31 cellular contexts compared by ENCODE assay signal in genomic region chr14:20384321-20384720, GRCh38. TPM values are rescaled to one million over a fixed set of nuclear protein-coding genes. Genes with fewer than 3 reads are reported as not detected.
"Had no signal": no experiment of that assay in that cellular context is flagged by ENCODE, and none has a peak within 500 bp of the region (broad histone marks: within the 10 kb centered on the region; RNA-seq: fewer than 3 reads in every experiment).

No MANE protein-coding gene starts in this region.

- H3K4me3 ChIP-seq: adrenal gland, SJCRH30, SK-N-MC had no signal

- H3K27me3 ChIP-seq: adrenal gland, SJCRH30 had no signal

- ATAC-seq: activated CD8-positive, alpha-beta T cell treated with anti-CD3 and anti-CD28 coated beads for 36 hours; activated T-cell treated with anti-CD3 and anti-CD28 coated beads, Interleukin-2, amount 50 U/mL, for 72 hours; Panc1 had no signal

- H3K9me3 ChIP-seq: adrenal gland, SJCRH30 had no signal

- H3K4me3 Mint-ChIP-seq: activated B cell treated with CpG ODN at 0.5 μM for 24 hours; activated CD8-positive, alpha-beta T cell treated with anti-CD3 and anti-CD28 coated beads for 36 hours; activated T-cell treated with anti-CD3 and anti-CD28 coated beads, Interleukin-2, amount 50 U/mL, for 72 hours; brain had no signal

- H3K27ac Mint-ChIP-seq: activated B cell treated with CpG ODN at 0.5 μM for 24 hours; activated CD8-positive, alpha-beta T cell treated with anti-CD3 and anti-CD28 coated beads for 36 hours; activated T-cell treated with anti-CD3 and anti-CD28 coated beads, Interleukin-2, amount 50 U/mL, for 72 hours; activated T-helper 2 cell treated with anti-CD3 and anti-CD28 coated beads, Interferon-gamma antibody, Interleukin-2, Interleukin-4, amounts not matched to agents 10 μg/mL and 5 μg/mL and 100 μg/mL, durations not matched to agents 14 hours and 24 hours and 36 hours; brain had no signal

- H3K27ac ChIP-seq: adrenal gland, SJCRH30, SK-N-MC, VCaP had no signal

- H3K4me1 Mint-ChIP-seq: brain had no signal

- H3K9me3 Mint-ChIP-seq: activated B cell treated with CpG ODN at 0.5 μM for 24 hours; activated CD8-positive, alpha-beta T cell treated with anti-CD3 and anti-CD28 coated beads for 36 hours; activated T-cell treated with anti-CD3 and anti-CD28 coated beads, Interleukin-2, amount 50 U/mL, for 72 hours; activated T-helper 2 cell treated with anti-CD3 and anti-CD28 coated beads, Interferon-gamma antibody, Interleukin-2, Interleukin-4, amounts not matched to agents 10 μg/mL and 5 μg/mL and 100 μg/mL, durations not matched to agents 14 hours and 24 hours and 36 hours; brain had no signal

- DNase-seq: activated B cell treated with CpG ODN at 0.5 μM for 24 hours; activated CD4-positive, alpha-beta T cell treated with anti-CD3 and anti-CD28 coated beads for 48 hours; activated CD4-positive, alpha-beta T cell treated with anti-CD3 and anti-CD28 coated beads, Interleukin-2, amount 50 U/mL, for 4 hours; activated CD4-positive, CD25-positive, alpha-beta regulatory T cell treated with anti-CD3 and anti-CD28 coated beads, Interleukin-2, amount 50 U/mL, for 72 hours; activated CD8-positive, alpha-beta T cell treated with anti-CD3 and anti-CD28 coated beads for 36 hours; activated gamma-delta T cell treated with Interleukin-2 at 50 U/mL for 16 hours; activated naive CD4-positive, alpha-beta T cell treated with anti-CD3 and anti-CD28 coated beads, Interleukin-2, amount 50 U/mL, for 16 hours; activated T-cell treated with anti-CD3 and anti-CD28 coated beads, Interleukin-2, amount 50 U/mL, for 1 hour; activated T-cell treated with anti-CD3 and anti-CD28 coated beads, Interleukin-2, amount 50 U/mL, for 72 hours; adrenal gland; central memory CD4-positive, alpha-beta T cell; NCI-H1105 treated with DMSO at 0.1 percent for 48 hours; NCI-H1436; NCI-H1694; NCI-H1930; NCI-H2081 treated with DMSO at 0.1 percent for 48 hours; NCI-H226; NCI-H446 treated with DMSO at 0.1 percent for 48 hours; NCI-H524; NCI-H69; SHP77; SJCRH30; T-helper 9 cell had no signal

- H3K4me1 ChIP-seq: adrenal gland, SJCRH30 had no signal

- H3K27me3 Mint-ChIP-seq: activated B cell treated with CpG ODN at 0.5 μM for 24 hours; activated CD8-positive, alpha-beta T cell treated with anti-CD3 and anti-CD28 coated beads for 36 hours; brain had no signal

RNA-seq across cellular contexts. Expression of gene KLHL33, which starts 51.6 kb away (rescaled TPM):
- total RNA-seq: activated T-helper 2 cell treated with anti-CD3 and anti-CD28 coated beads, Interferon-gamma antibody, Interleukin-2, Interleukin-4, amounts not matched to agents 10 μg/mL and 5 μg/mL and 100 μg/mL, durations not matched to agents 14 hours and 24 hours and 36 hours; bronchial epithelial cell; RPMI7951; SJCRH30; T-helper 1 cell treated with Interleukin-12 subunit alpha and Interleukin-12 subunit beta and Interleukin-4 antibody, amounts not matched to agents 30 ng/mL and 1 ng/mL, for 36 hours had no signal
